In the genomic region with DNA sequence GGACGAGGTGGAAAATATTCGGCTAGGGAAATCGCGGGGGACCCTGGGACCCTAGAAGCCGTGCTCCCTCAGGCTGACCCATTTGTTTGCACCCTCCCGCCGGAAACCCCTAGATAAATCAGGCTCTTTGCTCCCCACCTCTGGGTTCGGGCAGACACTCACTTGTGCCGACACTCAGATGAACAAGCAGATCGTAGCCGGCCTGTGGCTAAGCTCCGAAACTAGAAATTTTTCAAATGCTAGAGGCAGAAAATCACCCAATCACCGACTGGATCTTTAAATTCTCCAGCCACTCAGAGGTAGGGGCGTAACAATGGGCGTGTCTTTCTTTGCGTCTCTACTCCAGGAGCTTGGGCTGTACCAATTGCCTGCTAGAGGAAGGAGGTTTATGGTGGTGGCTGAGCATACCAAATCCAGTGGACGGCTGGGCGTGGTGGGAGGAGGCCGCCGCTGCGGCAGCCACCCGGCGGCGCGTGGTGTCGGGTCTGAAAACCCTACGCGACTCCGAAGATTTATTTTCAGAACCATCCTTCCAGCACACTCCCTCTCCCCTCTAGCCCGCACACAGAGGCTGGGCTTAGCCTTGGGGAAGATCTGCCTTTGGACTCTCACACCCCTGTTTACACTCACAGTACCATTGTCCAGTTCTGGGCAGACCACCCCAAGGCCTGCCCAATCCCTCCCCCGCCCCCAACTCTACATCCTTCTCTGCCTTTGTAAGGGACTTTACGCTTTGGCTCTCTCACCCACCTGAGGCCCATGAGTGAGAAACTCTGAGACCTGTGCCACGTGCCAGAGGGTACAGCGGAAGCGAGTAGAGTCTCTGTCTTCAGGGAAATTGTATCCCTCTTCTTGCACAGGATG, we compare ENCODE assay signal across 8 cellular contexts. TPM values are rescaled to one million over a fixed set of nuclear protein-coding genes. Genes with fewer than 3 reads are reported as not detected.
A peak's percentile ranks its signal among the peaks of the same experiment; 100 is the strongest.
DNase-seq lines count a peak whose midpoint lies in the region; ATAC-seq and TF ChIP-seq lines count a peak whose summit lies in the region.

Gene PIF1, minus strand, starts transcription at position 217 of the 864 bp plus-strand sequence. CDS start 1,312 bp downstream, outside the sequence.

- H3K27me3 Mint-ChIP-seq in activated T-cell treated with anti-CD3 and anti-CD28 coated beads, Interleukin-2, amount 50 U/mL, for 24 hours, result peaks cover 20% of the 10 kb centered on the region

- H3K27me3 ChIP-seq in KMS-11 (ENCODE audit: insufficient read depth, low read depth) (no peaks in the 10 kb centered on the region), Panc1 (ENCODE audit: control insufficient read depth, insufficient read depth, low read length) (no peaks in the 10 kb centered on the region), esophagus (ENCODE audit: control insufficient read depth in 1 of 2, insufficient read depth in 2 of 2, low read length in 2 of 2) (no peaks in the 10 kb centered on the region), muscle layer of colon (ENCODE audit: control insufficient read depth in 1 of 2, insufficient read depth in 2 of 2, low read length in 2 of 2) (no peaks in the 10 kb centered on the region)

- peaks cover 11% of the 10 kb centered on the region for H3K4me1 ChIP-seq in KMS-11 (ENCODE audit: low read depth, poor library complexity, severe bottlenecking)
- peaks cover 6% of the 10 kb centered on the region; the same call in 1 of the 2 replicates for H3K4me1 ChIP-seq in Panc1 (ENCODE audit: control insufficient read depth, insufficient read depth, low read length)
- peaks cover 6 to 8% of the 10 kb centered on the region in 2 donors for H3K4me1 ChIP-seq in esophagus (ENCODE audit: control insufficient read depth in 2 of 2, insufficient read depth in 2 of 2, low read length in 1 of 2)
- H3K4me1 ChIP-seq in muscle layer of colon (ENCODE audit: insufficient read depth, low read length), result peaks cover 15% of the 10 kb centered on the region

- ATAC-seq in GM21786 (IDR thresholded peaks at IDR 0.05; ENCODE audit: unreplicated experiment) (peak; percentile 92), Panc1 (peak; percentile 96)

- CTCF ChIA-PET in Panc1 (lab: Charles Lee), result interaction anchor here (0.6 to 0.7 kb wide), 2 partner anchors 10 to 271 kb away, joined by 3 read pairs; no protein-coding TSS in a partner anchor

- H3K36me3 ChIP-seq in KMS-11 (ENCODE audit: insufficient read depth), result no peaks in the 10 kb centered on the region
- no peaks in the 10 kb centered on the region for H3K36me3 ChIP-seq in Panc1 (ENCODE audit: control insufficient read depth, insufficient read depth, low read length)
- H3K36me3 ChIP-seq in esophagus (ENCODE audit: control insufficient read depth in 2 of 2, insufficient read depth in 2 of 2, low read length in 1 of 2), result no peaks in the 10 kb centered on the region
- no peaks in the 10 kb centered on the region for H3K36me3 ChIP-seq in muscle layer of colon (ENCODE audit: insufficient read depth, low read length)

- peaks cover 33% of the 10 kb centered on the region for H3K4me1 Mint-ChIP-seq in activated T-cell treated with anti-CD3 and anti-CD28 coated beads, Interleukin-2, amount 50 U/mL, for 24 hours (ENCODE audit: low read depth)

- in situ Hi-C loops in Panc1 (cut with HindIII; ENCODE audit: low pct_unique_long_range_greater_than_20kb, low sequenced_read_pairs), result no loop called here

- H3K4me3 Mint-ChIP-seq in activated T-cell treated with anti-CD3 and anti-CD28 coated beads, Interleukin-2, amount 50 U/mL, for 24 hours, result peak within 1 kb of the TSS; percentile 82

- DNase-seq in DMS79 treated with DMSO at 0.1 percent for 48 hours (lab: John Stamatoyannopoulos, UW), result peak; percentile 89
- peak; percentile 96 for DNase-seq in Panc1 (ENCODE audit: low read depth, low spot score)
- peak; percentile 81 for DNase-seq in activated T-cell treated with anti-CD3 and anti-CD28 coated beads, Interleukin-2, amount 50 U/mL, for 24 hours
- DNase-seq in stimulated activated CD8-positive, alpha-beta memory T cell treated with anti-CD3 and anti-CD28 coated beads, Interleukin-7, amount 100 ng/mL, for 1 hour (ENCODE audit: low read depth in 2 of 2), result peak; percentile 58 to 63

- peak within 1 kb of the TSS; percentile 68 for H3K4me2 ChIP-seq in KMS-11

- peak within 1 kb of the TSS; percentile 85 for H3K27ac Mint-ChIP-seq in activated T-cell treated with anti-CD3 and anti-CD28 coated beads, Interleukin-2, amount 50 U/mL, for 24 hours

- peak within 1 kb of the TSS; percentile 74 for H3K27ac ChIP-seq in KMS-11
- peak within 1 kb of the TSS; percentile 99 for H3K27ac ChIP-seq in Panc1 (ENCODE audit: low read length)
- peak within 1 kb of the TSS; percentile 14 to 79 for H3K27ac ChIP-seq in esophagus (ENCODE audit: low read depth in 2 of 2, low read length in 1 of 2)
- peak within 1 kb of the TSS; percentile 46 for H3K27ac ChIP-seq in muscle layer of colon (ENCODE audit: low read depth, low read length)

- no peak within 1 kb of the TSS for H3K4me3 ChIP-seq in KMS-11 (IDR thresholded peaks at IDR 0.05; ENCODE audit: insufficient read depth, low read depth, low read length)
- H3K4me3 ChIP-seq in Panc1 (ENCODE audit: low read depth in 2 of 2, low read length in 2 of 2), result peak within 1 kb of the TSS; percentile 63 to 94
- peak within 1 kb of the TSS; percentile 41 to 53 for H3K4me3 ChIP-seq in esophagus (ENCODE audit: low read depth in 1 of 2, low read length in 2 of 2)
- peak within 1 kb of the TSS; percentile 47 to 76 for H3K4me3 ChIP-seq in muscle layer of colon (ENCODE audit: low read depth in 1 of 2, low read length in 2 of 2)

- H3K36me3 Mint-ChIP-seq in activated T-cell treated with anti-CD3 and anti-CD28 coated beads, Interleukin-2, amount 50 U/mL, for 24 hours (ENCODE audit: low read depth), result peaks cover 10% of the 10 kb centered on the region

- POLR2A ChIA-PET in Panc1 (lab: Charles Lee), result interaction anchor here (0.5 to 0.6 kb wide), 3 partner anchors 11 to 273 kb away, joined by 5 to 15 read pairs (median 7); no protein-coding TSS in a partner anchor

- peak within 1 kb of the TSS; percentile 90 for H2AFZ ChIP-seq in KMS-11 (ENCODE audit: low read depth)

- no TSS peak for BruUV-seq in Panc1 (replicated peaks; lab: Mats Ljungman, UMichigan)

- WGBS in esophagus, 2 donors, result 5 to 7% methylated on average over 35 of the region's 35 CpGs

- TF ChIP-seq CTCF in KMS-11 (conservative IDR thresholded peaks at IDR 0.05; ENCODE audit: low read depth, low read length) (no peak), Panc1 (IDR thresholded peaks at IDR 0.05) (no peak)

- no peaks in the 10 kb centered on the region for H4K20me1 ChIP-seq in KMS-11 (ENCODE audit: insufficient read depth)

- no peaks in the 10 kb centered on the region for H3K9me3 ChIP-seq in Panc1 (ENCODE audit: control insufficient read depth, insufficient read depth, low read depth, low read length)
- H3K9me3 ChIP-seq in esophagus (ENCODE audit: control insufficient read depth in 2 of 2, insufficient read depth in 1 of 2, low read depth in 1 of 2, low read length in 1 of 2), result no peaks in the 10 kb centered on the region
- no peaks in the 10 kb centered on the region for H3K9me3 ChIP-seq in muscle layer of colon (ENCODE audit: low read length)

- H3K9ac ChIP-seq in KMS-11 (peak within 1 kb of the TSS; percentile 61; the same call in 1 of the 2 replicates), muscle layer of colon (ENCODE audit: low read length) (peak within 1 kb of the TSS; percentile 49)

- intact Hi-C loops in Panc1 (cut with micrococcal nuclease; ENCODE audit: unreplicated experiment), result no loop called here

- H3K9me3 Mint-ChIP-seq in activated T-cell treated with anti-CD3 and anti-CD28 coated beads, Interleukin-2, amount 50 U/mL, for 24 hours, result no peaks in the 10 kb centered on the region

- no peaks in the 10 kb centered on the region for H3K79me2 ChIP-seq in KMS-11 (ENCODE audit: insufficient read depth, low read depth)

RNA-seq across cellular contexts. Expression of gene PIF1, which starts in this region (rescaled TPM):
- total RNA-seq in Panc1 (2021; ENCODE audit: unreplicated experiment), result 38.6 TPM
- 12.6 TPM for polyA plus RNA-seq in Panc1 (2012; ENCODE audit: insufficient read length)
- 1 to 10 TPM; 5.0 to 9.2 TPM for polyA plus RNA-seq in esophagus

Comparison
In these comparisons a context has a peak if more than half of its experiments do, and no peak if none do; other contexts are left out.
1. H3K27ac ChIP-seq: peak in every context shown above with its lines; median percentile 99 in Panc1; 74 in KMS-11; 46 in esophagus; 46 in muscle layer of colon.